ENCODE assay signal across 1 cellular context in genomic region chr1:24567792-24568388, GRCh38.
TF ChIP-seq lines count a peak whose summit lies in the region.

No MANE protein-coding gene starts in this region.

TF ChIP-seq in HepG2, 621 proteins besides CTCF, POLR2A, EP300 and RAD21 (continued from another document and continues in another):
- TF ChIP-seq NFAT5 (CRISPR knock-in tag; IDR thresholded peaks at IDR 0.05) (no peak), TOPORS (CRISPR knock-in tag; IDR thresholded peaks at IDR 0.05) (peak; percentile 72; the same call in 1 of the 2 replicates), ZNF891 (CRISPR knock-in tag; IDR thresholded peaks at IDR 0.05) (0 out of 2 replicates have a peak, but pooled peaks have one; percentile 55), MAFG (CRISPR knock-in tag; IDR thresholded peaks at IDR 0.05) (no peak), SKIL (CRISPR knock-in tag; IDR thresholded peaks at IDR 0.05; ENCODE audit: borderline replicate concordance) (peak; percentile 71; the same call in 1 of the 2 replicates), KIAA2018 (CRISPR knock-in tag; IDR thresholded peaks at IDR 0.05; ENCODE audit: borderline replicate concordance) (no peak), TFDP1 (CRISPR knock-in tag; IDR thresholded peaks at IDR 0.05; ENCODE audit: borderline replicate concordance) (no peak), ZNF691 (CRISPR knock-in tag; IDR thresholded peaks at IDR 0.05; ENCODE audit: borderline replicate concordance, low read depth) (peak; percentile 58; the same call in 1 of the 2 replicates), ZNF282 (IDR thresholded peaks at IDR 0.05; ENCODE audit: partially characterized antibody) (no peak), ZNF503 (CRISPR knock-in tag; IDR thresholded peaks at IDR 0.05) (peak; percentile 77), ZNF768 (CRISPR knock-in tag; IDR thresholded peaks at IDR 0.05) (no peak), DNMT1 (CRISPR knock-in tag; IDR thresholded peaks at IDR 0.05) (0 out of 2 replicates have a peak, but pooled peaks have one; percentile 59), BCL6 (CRISPR knock-in tag; IDR thresholded peaks at IDR 0.05) (peak; percentile 86), ZNF10 (CRISPR knock-in tag; IDR thresholded peaks at IDR 0.05; ENCODE audit: borderline replicate concordance, low read depth) (no peak), USF2 (IDR thresholded peaks at IDR 0.05; ENCODE audit: low read depth, low read length) (no peak), USF2 (CRISPR knock-in tag; IDR thresholded peaks at IDR 0.05; ENCODE audit: borderline replicate concordance) (no peak), ZNF772 (CRISPR knock-in tag; IDR thresholded peaks at IDR 0.05) (0 out of 2 replicates have a peak, but pooled peaks have one; percentile 78), ZNF749 (CRISPR knock-in tag; IDR thresholded peaks at IDR 0.05; ENCODE audit: borderline replicate concordance) (no peak), DRAP1 (CRISPR knock-in tag; IDR thresholded peaks at IDR 0.05) (peak; percentile 46; the same call in 1 of the 2 replicates), TRIM22 (IDR thresholded peaks at IDR 0.05) (no peak), ZBTB26 (CRISPR knock-in tag; IDR thresholded peaks at IDR 0.05; ENCODE audit: borderline replicate concordance) (peak; percentile 86; the same call in 1 of the 2 replicates), ELF1 (CRISPR knock-in tag; IDR thresholded peaks at IDR 0.05) (peak; percentile 65), SKI (IDR thresholded peaks at IDR 0.05; ENCODE audit: partially characterized antibody) (peak; percentile 72)
